Comparison of ENCODE assay signal across 10 cellular contexts in the genomic region with DNA sequence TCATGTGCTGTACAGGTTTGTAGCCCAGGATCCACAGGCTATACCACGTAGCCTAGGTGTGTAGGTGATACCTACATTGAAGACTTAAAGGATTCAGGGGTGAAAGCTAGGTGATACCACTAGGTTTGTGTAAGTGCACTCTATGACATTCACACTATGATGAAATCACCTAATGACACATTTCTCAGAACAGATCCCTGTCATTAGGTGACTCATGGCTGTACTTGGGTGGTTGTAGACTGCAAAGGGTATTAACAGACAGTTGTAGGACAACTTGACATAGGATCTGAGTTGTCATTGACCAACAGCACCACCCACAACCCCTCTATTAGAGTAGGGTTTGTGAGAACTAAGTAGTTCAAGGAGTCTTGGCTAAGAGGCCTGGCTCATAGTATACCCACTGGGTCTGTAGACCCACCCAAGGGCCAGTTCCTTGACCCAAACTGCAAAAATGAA. TPM values are rescaled to one million over a fixed set of nuclear protein-coding genes. Genes with fewer than 3 reads are reported as not detected.
DNase-seq lines count a peak whose midpoint lies in the region; ATAC-seq lines count a peak whose summit lies in the region.
"Had no signal": no experiment of that assay in that cellular context is flagged by ENCODE, and none has a peak within 500 bp of the region (broad histone marks: within the 10 kb centered on the region; RNA-seq: fewer than 3 reads in every experiment).

No MANE protein-coding gene starts in this region.

- DNase-seq in AG08395 (ENCODE audit: low spot score) = peak; percentile 10
- peak; percentile 22 for DNase-seq in NOMO-1 treated with dmso at 0.1 percent for 144 hours (lab: John Stamatoyannopoulos, UW; ENCODE audit: unreplicated experiment)
- DNase-seq in epithelial cell of prostate (ENCODE audit: low read depth, low spot score) = peak; percentile 60
- no peak for DNase-seq in left ventricle myocardium superior
- DNase-seq in DMS153 treated with DMSO at 0.1 percent for 48 hours (lab: John Stamatoyannopoulos, UW; ENCODE audit: unreplicated experiment) = no peak
- no peak for DNase-seq in KBM-7
- no peak for DNase-seq in NK-92 (lab: John Stamatoyannopoulos, UW; ENCODE audit: unreplicated experiment)
- DNase-seq: activated CD4-positive, alpha-beta T cell treated with anti-CD3 and anti-CD28 coated beads, Interleukin-2, amount 10 ng/mL, durations not matched to agents 7 days and 5 days; NCI-H2171 had no signal

- in situ Hi-C loops in KBM-7 (cut with MboI; ENCODE audit: low pct_unique_long_range_greater_than_20kb, low sequenced_read_pairs) = no loop called here

- H3K27ac ChIP-seq in epithelial cell of prostate = no peak overlapping the region

- ATAC-seq in GM21423 (IDR thresholded peaks at IDR 0.05; ENCODE audit: unreplicated experiment) (peak; percentile 86), left ventricle myocardium superior (no peak)

- intact Hi-C loops in left ventricle myocardium superior (cut with micrococcal nuclease) = no loop called here

RNA-seq across cellular contexts. Expression of gene SMCHD1, which starts 27.7 kb away (rescaled TPM):
- total RNA-seq in left ventricle myocardium superior = 32.2 TPM

RNA-seq across cellular contexts. Expression of gene NDC80, which starts 56.5 kb away (rescaled TPM):
- total RNA-seq in left ventricle myocardium superior = 0.50 TPM

RNA-seq across cellular contexts. Expression of gene METTL4, which starts 56.5 kb away (rescaled TPM):
- total RNA-seq in left ventricle myocardium superior = 5.9 TPM

Comparison
In these comparisons a context has a peak if more than half of its experiments do, and no peak if none do; other contexts are left out.
1. DNase-seq: peak in AG08395 (single experiment), NOMO-1 treated with dmso at 0.1 percent for 144 hours (single experiment) and epithelial cell of prostate (single experiment); none in left ventricle myocardium superior (single experiment), DMS153 treated with DMSO at 0.1 percent for 48 hours (single experiment), KBM-7 (single experiment) and NK-92 (single experiment).